8 cellular contexts compared by ENCODE assay signal in the genomic region with DNA sequence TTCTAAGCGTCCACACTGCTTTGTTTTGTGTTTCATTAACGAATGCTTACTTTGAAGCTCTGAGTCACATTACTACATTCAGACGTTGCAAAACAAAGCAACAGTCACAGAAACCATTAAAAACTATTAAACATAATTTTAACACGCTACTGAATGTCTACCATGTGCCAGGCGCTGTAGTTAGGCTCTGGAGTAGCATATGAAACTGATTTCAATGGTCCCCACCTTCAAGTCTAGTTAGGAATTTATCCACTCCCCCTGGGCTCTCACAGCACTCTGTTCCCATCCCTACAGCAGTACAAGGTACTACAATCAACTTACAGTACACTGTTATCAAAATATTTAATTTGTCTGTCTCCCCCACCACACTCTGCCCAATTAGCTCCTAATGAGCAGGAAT.
DNase-seq lines count a peak whose midpoint lies in the region; ATAC-seq and TF ChIP-seq lines count a peak whose summit lies in the region.

No MANE protein-coding gene starts in this region.

- peaks cover 37% of the 10 kb centered on the region for H3K36me3 ChIP-seq in OCI-LY1 (ENCODE audit: insufficient read depth, low read length)

- peaks cover 22% of the 10 kb centered on the region for H3K4me1 ChIP-seq in OCI-LY1 (ENCODE audit: insufficient read depth, low read length, severe bottlenecking)

- no peaks in the 10 kb centered on the region for H3K9me2 ChIP-seq in OCI-LY1 (ENCODE audit: low read depth, low read length)

- H3K4me2 ChIP-seq in OCI-LY1 (ENCODE audit: low read length) = peak overlapping the region; percentile 88

- H3K27me3 ChIP-seq in OCI-LY1 (ENCODE audit: insufficient read depth, low read length) = no peaks in the 10 kb centered on the region

- DNase-seq in GM12864 (ENCODE audit: low read depth) = no peak
- DNase-seq in fibroblast of gingiva (ENCODE audit: low read depth) = peak; percentile 22
- DNase-seq in retinal pigment epithelial cell (ENCODE audit: low read depth) = no peak
- DNase-seq in Ammon's horn (ENCODE audit: low spot score) = no peak
- no peak for DNase-seq in T-helper 9 cell

- H3K79me2 ChIP-seq in OCI-LY1 (ENCODE audit: insufficient read depth, low read length) = peaks cover 21% of the 10 kb centered on the region

- peak overlapping the region; percentile 77 for H3K9ac ChIP-seq in OCI-LY1 (ENCODE audit: low read length)

- TF ChIP-seq CTCF in GM12864 (IDR thresholded peaks at IDR 0.05; ENCODE audit: low read depth, low read length, missing control alignments) (no peak), OCI-LY1 (IDR thresholded peaks at IDR 0.05; ENCODE audit: low read length) (no peak), retinal pigment epithelial cell (conservative IDR thresholded peaks at IDR 0.05; ENCODE audit: low read depth, low read length) (no peak)

- peak overlapping the region; percentile 79 for H3K4me3 ChIP-seq in GM12864 (ENCODE audit: low read depth, low read length)
- H3K4me3 ChIP-seq in OCI-LY1 (ENCODE audit: low read depth, low read length, poor library complexity, severe bottlenecking) = peak overlapping the region; percentile 78
- peak overlapping the region; percentile 99 for H3K4me3 ChIP-seq in retinal pigment epithelial cell (ENCODE audit: low read length)

- H3K27ac ChIP-seq in OCI-LY1 (ENCODE audit: low read depth, low read length, poor library complexity, severe bottlenecking) = no peak overlapping the region

- no peaks in the 10 kb centered on the region; the same call in 1 of the 2 replicates for H4K20me1 ChIP-seq in OCI-LY1 (ENCODE audit: insufficient read depth, low read length)

- peaks cover 4% of the 10 kb centered on the region; the same call in 1 of the 2 replicates for H3F3A ChIP-seq in OCI-LY1 (ENCODE audit: insufficient read depth, low read length)

- no peaks in the 10 kb centered on the region for H3K9me3 ChIP-seq in OCI-LY1 (ENCODE audit: low read length)

- H2AFZ ChIP-seq in OCI-LY1 (ENCODE audit: low read length) = no peak overlapping the region

- ATAC-seq in HG03378 (IDR thresholded peaks at IDR 0.05; ENCODE audit: unreplicated experiment) = no peak
- ATAC-seq in GM21390 (IDR thresholded peaks at IDR 0.05; ENCODE audit: unreplicated experiment) = no peak
